ENCODE assay signal across 7 cellular contexts in genomic region chr17:33676444-33676843, GRCh38.
"Had no signal": no experiment of that assay in that cellular context is flagged by ENCODE, and none has a peak within 500 bp of the region (broad histone marks: within the 10 kb centered on the region; RNA-seq: fewer than 3 reads in every experiment).

No MANE protein-coding gene starts in this region.

- DNase-seq: IMR-90, KBM-7, KG1 had no signal

- H3K27ac Mint-ChIP-seq: IgD-negative memory B cell had no signal

- H3K27ac ChIP-seq: HL-60 had no signal

- H3K4me3 Mint-ChIP-seq: IgD-negative memory B cell had no signal

- H3K4me3 ChIP-seq: K562 had no signal

- ATAC-seq: HepG2, K562 had no signal
